Comparison of ENCODE assay signal across 8 cellular contexts in the genomic region with DNA sequence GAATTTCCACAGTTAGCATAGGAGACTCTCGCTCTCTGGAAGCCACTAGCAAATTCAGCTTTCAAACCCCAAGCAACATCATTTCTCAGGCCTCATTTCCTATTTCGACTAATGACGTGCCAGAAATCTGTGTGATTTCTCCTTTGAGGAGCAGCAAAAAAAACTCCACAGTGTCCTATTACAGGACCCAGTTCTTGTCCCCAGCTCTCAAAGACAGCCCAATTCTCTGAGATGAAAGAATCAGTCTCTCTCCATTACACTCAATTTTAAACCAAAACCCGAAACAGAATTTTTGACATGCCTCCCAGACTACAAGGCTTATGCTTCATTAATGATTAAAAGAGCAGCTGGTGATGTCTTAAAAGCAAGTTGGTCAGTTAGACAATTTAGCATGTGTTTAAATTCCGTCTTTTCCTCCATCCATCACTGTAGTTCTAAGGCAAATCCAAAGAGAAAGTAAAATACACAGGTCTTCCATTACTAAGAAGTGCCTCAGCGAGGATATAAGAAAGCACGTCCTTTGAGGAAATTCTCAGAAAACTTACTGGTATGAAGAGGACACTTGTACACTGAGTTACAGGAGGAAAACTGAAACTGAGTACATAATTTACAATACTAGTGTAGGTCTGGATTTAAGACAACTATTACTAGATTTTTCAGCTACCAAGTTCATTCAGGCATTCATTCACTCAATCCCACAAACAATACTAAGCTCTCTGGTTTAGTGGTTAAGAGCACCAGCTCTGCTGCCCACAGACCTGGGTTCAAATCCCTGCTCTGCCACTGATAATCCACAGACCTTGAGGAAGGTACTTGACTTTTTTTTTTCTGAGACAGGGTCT. TPM values are rescaled to one million over a fixed set of nuclear protein-coding genes. Genes with fewer than 3 reads are reported as not detected.
DNase-seq lines count a peak whose midpoint lies in the region; ATAC-seq and TF ChIP-seq lines count a peak whose summit lies in the region.

No MANE protein-coding gene starts in this region.

- ATAC-seq in GM21737 (IDR thresholded peaks at IDR 0.05; ENCODE audit: unreplicated experiment) (peak; percentile 46), gastroesophageal sphincter (no peak), HG03457 (IDR thresholded peaks at IDR 0.05; ENCODE audit: unreplicated experiment) (no peak), GM21576 (IDR thresholded peaks at IDR 0.05; ENCODE audit: unreplicated experiment) (no peak)

- peak overlapping the region; percentile 62 to 76 (median 75) for H3K27ac ChIP-seq in gastroesophageal sphincter
- H3K27ac ChIP-seq in smooth muscle cell (ENCODE audit: low read depth) = peak overlapping the region; percentile 93

- in situ Hi-C loops in Caki2 (cut with HindIII; ENCODE audit: low pct_unique_long_range_greater_than_20kb, low sequenced_read_pairs) = no loop called here

- peak overlapping the region; percentile 35 for H3K4me2 ChIP-seq in smooth muscle cell

- TF ChIP-seq POLR2A in gastroesophageal sphincter (IDR thresholded peaks at IDR 0.05) = no peak

- no peak overlapping the region for H2AFZ ChIP-seq in smooth muscle cell (ENCODE audit: low read depth)

- peak overlapping the region; percentile 51 for H3K4me3 ChIP-seq in WI38 (ENCODE audit: low read depth, low read length)
- peak overlapping the region; percentile 14 to 28 for H3K4me3 ChIP-seq in gastroesophageal sphincter
- no peak overlapping the region for H3K4me3 ChIP-seq in smooth muscle cell

- DNase-seq in Caki2 (ENCODE audit: low read depth) (peak; percentile 73), smooth muscle cell (lab: John Stamatoyannopoulos, UW; ENCODE audit: unreplicated experiment) (no peak), dedifferentiated amniotic fluid mesenchymal stem cell (ENCODE audit: extremely low spot score) (no peak)

- H3K79me2 ChIP-seq in smooth muscle cell (ENCODE audit: low read depth) = peaks cover 73% of the 10 kb centered on the region

- H3F3A ChIP-seq in smooth muscle cell (ENCODE audit: low read depth) = peaks cover 26% of the 10 kb centered on the region

- WGBS in gastroesophageal sphincter (ENCODE audit: low coverage in 1 of 2), 2 donors = 10 to 14% methylated on average over 7 of the region's 7 CpGs
- 66% methylated on average over 7 of the region's 7 CpGs for WGBS in smooth muscle cell (ENCODE audit: low lambda C conversion rate)

- H3K9me3 ChIP-seq in gastroesophageal sphincter (no peaks in the 10 kb centered on the region), smooth muscle cell (replicated peaks; ENCODE audit: low read depth) (no peaks in the 10 kb centered on the region)

- H3K9ac ChIP-seq in smooth muscle cell (ENCODE audit: low read depth) = peak overlapping the region; percentile 31

- TF ChIP-seq EP300 in gastroesophageal sphincter (IDR thresholded peaks at IDR 0.05) = no peak

- peaks cover 9 to 68% (median 21%) of the 10 kb centered on the region in 3 donors for H3K4me1 ChIP-seq in gastroesophageal sphincter
- H3K4me1 ChIP-seq in smooth muscle cell (ENCODE audit: low read depth) = peaks cover 6% of the 10 kb centered on the region

- peaks cover 37% of the 10 kb centered on the region for H4K20me1 ChIP-seq in smooth muscle cell (ENCODE audit: low read depth)

- H3K36me3 ChIP-seq in gastroesophageal sphincter = peaks cover 0 to 11% of the 10 kb centered on the region in 2 donors
- H3K36me3 ChIP-seq in smooth muscle cell (ENCODE audit: low read depth) = no peaks in the 10 kb centered on the region

- TF ChIP-seq CTCF in WI38 (IDR thresholded peaks at IDR 0.05; ENCODE audit: low read depth, low read length) (no peak), gastroesophageal sphincter (IDR thresholded peaks at IDR 0.05) (no peak), smooth muscle cell (IDR thresholded peaks at IDR 0.05; ENCODE audit: borderline replicate concordance, insufficient read depth, poor library complexity, severe bottlenecking) (no peak)

- no peaks in the 10 kb centered on the region for H3K27me3 ChIP-seq in gastroesophageal sphincter
- H3K27me3 ChIP-seq in smooth muscle cell (ENCODE audit: low read depth) = no peaks in the 10 kb centered on the region

RNA-seq across cellular contexts. Expression of gene TOM1L2, which starts 12.5 kb away (rescaled TPM):
- total RNA-seq in Caki2 (2014; rRNA removed; shearing (Covaris generic); ENCODE audit: low replicate concordance) = 4.3 and 6.4 TPM in 2 replicates
- total RNA-seq in gastroesophageal sphincter (10 to 100 TPM; 49.6 to 88.9 (median 74.8) TPM), smooth muscle cell (27.0 and 27.3 TPM in 2 replicates)
- polyA plus RNA-seq in smooth muscle cell = 20.3 and 37.9 TPM in 2 replicates

RNA-seq across cellular contexts. Expression of gene DRC3, which starts 12.9 kb away (rescaled TPM):
- 0.03 TPM in 1 of 2 replicates, not detected in the other for total RNA-seq in Caki2 (2014; rRNA removed; shearing (Covaris generic); ENCODE audit: low replicate concordance)
- total RNA-seq in gastroesophageal sphincter (1 to 10 TPM; 1.1 to 3.5 (median 1.7) TPM), smooth muscle cell (0.72 TPM in 1 of 2 replicates, not detected in the other)
- 0.83 and 2.4 TPM in 2 replicates for polyA plus RNA-seq in smooth muscle cell
